8 cellular contexts compared by ENCODE assay signal in genomic region chr12:15789215-15790171, GRCh38. TPM values are rescaled to one million over a fixed set of nuclear protein-coding genes. Genes with fewer than 3 reads are reported as not detected.
DNase-seq lines count a peak whose midpoint lies in the region; ATAC-seq, FAIRE-seq and TF ChIP-seq lines count a peak whose summit lies in the region.

Gene EPS8 (minus strand): TSS chr12:15789388. CDS start chr12:15682951, 106,437 bp downstream.

- peak within 1 kb of the TSS; percentile 91 for H3K4me3 Mint-ChIP-seq in astrocyte (ENCODE audit: unreplicated experiment)

- H3K9me3 Mint-ChIP-seq in astrocyte (ENCODE audit: unreplicated experiment), result no peaks in the 10 kb centered on the region

- no peaks in the 10 kb centered on the region for H3K27me3 Mint-ChIP-seq in astrocyte (ENCODE audit: low read depth, unreplicated experiment)

- peaks cover 50% of the 10 kb centered on the region for H3K79me2 ChIP-seq in astrocyte (ENCODE audit: insufficient read depth, low read length)

- no peaks in the 10 kb centered on the region for H3K9me3 ChIP-seq in astrocyte (ENCODE audit: insufficient read depth, low read depth, low read length)
- H3K9me3 ChIP-seq in vagina, result no peaks in the 10 kb centered on the region

- H3K4me1 Mint-ChIP-seq in astrocyte (ENCODE audit: low read depth, unreplicated experiment), result peaks cover 7% of the 10 kb centered on the region

- peak within 1 kb of the TSS; percentile 86 for H3K27ac ChIP-seq in astrocyte (ENCODE audit: low read depth, low read length)
- H3K27ac ChIP-seq in vagina, result peak within 1 kb of the TSS; percentile 92

- H3K36me3 Mint-ChIP-seq in astrocyte (ENCODE audit: low read depth, unreplicated experiment), result peaks cover under 1% of the 10 kb centered on the region

- H3K4me3 ChIP-seq in astrocyte (ENCODE audit: insufficient read depth, low read depth, low read length), result peak within 1 kb of the TSS; percentile 100
- H3K4me3 ChIP-seq in vagina, result peak within 1 kb of the TSS; percentile 77 to 83

- H3K27me3 ChIP-seq in astrocyte (ENCODE audit: insufficient read depth, low read length), result no peaks in the 10 kb centered on the region
- H3K27me3 ChIP-seq in vagina, result no peaks in the 10 kb centered on the region

- peak within 1 kb of the TSS; percentile 97 for H3K9ac ChIP-seq in astrocyte (ENCODE audit: low read length)

- H4K20me1 ChIP-seq in astrocyte (ENCODE audit: insufficient read depth, low read length), result peaks cover 11% of the 10 kb centered on the region

- H3K27ac Mint-ChIP-seq in astrocyte (ENCODE audit: unreplicated experiment), result peak within 1 kb of the TSS; percentile 93

- peak within 1 kb of the TSS; percentile 92 for H2AFZ ChIP-seq in astrocyte (ENCODE audit: low read depth, low read length)

- peak in 1 of 2 donors; percentile 90 for TF ChIP-seq POLR2A in vagina (IDR thresholded peaks at IDR 0.05)

- TF ChIP-seq CTCF in astrocyte (IDR thresholded peaks at IDR 0.05; ENCODE audit: insufficient read depth, low read depth, low read length) (no peak), vagina (IDR thresholded peaks at IDR 0.05) (no peak)

- intact Hi-C loops in vagina (cut with DNase I), result no loop called here

- H3K36me3 ChIP-seq in astrocyte (ENCODE audit: insufficient read depth, low read length) (no peaks in the 10 kb centered on the region), vagina (no peaks in the 10 kb centered on the region)

- DNase-seq in NCI-H1694 treated with DMSO at 0.1 percent for 48 hours (lab: John Stamatoyannopoulos, UW) (peak; percentile 90), T-helper 22 cell (ENCODE audit: low read depth) (peak; percentile 69), astrocyte (ENCODE audit: low read depth) (peak; percentile 82), hepatic stellate cell (ENCODE audit: low spot score) (peak; percentile 88), renal cortical epithelial cell (ENCODE audit: low read depth) (peak; percentile 65), vagina (ENCODE audit: extremely low spot score in 2 of 2) (peak in 1 of 2 donors; percentile 94)

- H3K4me2 ChIP-seq in astrocyte (ENCODE audit: low read length), result peak within 1 kb of the TSS; percentile 91

- ATAC-seq in GM18502 (IDR thresholded peaks at IDR 0.05; ENCODE audit: poor library complexity, unreplicated experiment), result peak; percentile 95
- peak; percentile 93 for ATAC-seq in HG02885 (IDR thresholded peaks at IDR 0.05; ENCODE audit: poor library complexity, unreplicated experiment)

- H3K4me1 ChIP-seq in astrocyte (ENCODE audit: insufficient read depth, low read length) (peaks cover 4% of the 10 kb centered on the region), vagina (no peaks in the 10 kb centered on the region)

- no peak for FAIRE-seq in astrocyte (lab: Jason Lieb, UNC)

RNA-seq across cellular contexts. Expression of gene EPS8, which starts in this region (rescaled TPM):
- 31.8 and 39.0 TPM in 2 replicates for total RNA-seq in astrocyte
- 51.1 and 195 TPM in 2 replicates for total RNA-seq in renal cortical epithelial cell
- 104 TPM for total RNA-seq in vagina
